1 cellular context compared by ENCODE assay signal in the genomic region with DNA sequence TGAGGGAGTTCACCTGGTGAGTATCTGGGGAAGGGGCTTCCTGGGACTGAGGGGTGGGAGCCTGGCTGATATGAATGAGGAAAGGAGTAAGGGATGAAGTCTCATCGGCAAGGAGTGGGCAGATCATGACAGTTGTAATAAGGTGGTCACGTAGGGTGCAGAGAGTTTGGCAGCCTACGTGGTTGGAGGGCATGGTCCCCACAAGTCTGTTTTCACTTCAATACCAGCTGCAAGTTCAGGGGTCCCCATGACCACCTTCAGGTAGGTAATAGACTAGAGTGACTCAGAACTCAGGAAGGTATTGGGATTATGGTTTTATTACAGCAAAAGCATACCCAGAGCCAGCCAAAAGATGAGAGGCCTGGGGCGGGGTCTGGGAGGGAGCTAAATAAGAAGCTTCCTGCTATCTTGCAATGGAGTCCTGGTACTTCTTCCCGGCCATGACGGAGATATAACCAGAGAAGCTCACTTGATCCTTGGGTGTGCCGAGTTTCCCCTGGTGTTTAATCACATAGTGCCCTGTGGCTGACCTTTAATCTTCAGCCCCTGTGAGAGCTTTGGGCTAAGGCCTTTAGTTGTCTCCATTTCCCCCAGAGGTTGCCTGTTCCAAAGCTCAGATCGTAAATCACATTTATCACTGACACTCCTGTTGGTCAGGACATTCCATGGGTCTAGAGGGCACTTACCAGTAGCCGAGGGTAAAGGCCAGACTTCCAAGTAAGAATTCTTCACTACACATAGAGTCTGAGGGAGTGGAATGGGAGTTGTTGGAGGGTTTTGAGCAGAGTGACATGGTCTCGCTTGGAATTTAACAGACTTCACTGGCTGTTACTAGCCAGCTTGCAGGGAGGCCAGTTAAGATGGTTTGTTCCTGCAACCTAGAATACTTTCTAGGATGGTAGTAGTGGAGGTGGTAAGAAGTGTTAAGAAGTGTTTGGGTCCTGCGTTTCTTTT.
TF ChIP-seq lines count a peak whose summit lies in the region.

No MANE protein-coding gene starts in this region.

TF ChIP-seq in HEK293, 187 proteins besides CTCF, POLR2A, EP300 and RAD21 (continued from another document):
- TF ChIP-seq, protein P1, sequence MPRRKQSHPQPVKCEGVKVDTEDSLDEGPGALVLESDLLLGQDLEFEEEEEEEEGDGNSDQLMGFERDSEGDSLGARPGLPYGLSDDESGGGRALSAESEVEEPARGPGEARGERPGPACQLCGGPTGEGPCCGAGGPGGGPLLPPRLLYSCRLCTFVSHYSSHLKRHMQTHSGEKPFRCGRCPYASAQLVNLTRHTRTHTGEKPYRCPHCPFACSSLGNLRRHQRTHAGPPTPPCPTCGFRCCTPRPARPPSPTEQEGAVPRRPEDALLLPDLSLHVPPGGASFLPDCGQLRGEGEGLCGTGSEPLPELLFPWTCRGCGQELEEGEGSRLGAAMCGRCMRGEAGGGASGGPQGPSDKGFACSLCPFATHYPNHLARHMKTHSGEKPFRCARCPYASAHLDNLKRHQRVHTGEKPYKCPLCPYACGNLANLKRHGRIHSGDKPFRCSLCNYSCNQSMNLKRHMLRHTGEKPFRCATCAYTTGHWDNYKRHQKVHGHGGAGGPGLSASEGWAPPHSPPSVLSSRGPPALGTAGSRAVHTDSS (tag by site-specific recombination; IDR thresholded peaks at IDR 0.05): 0 out of 2 replicates have a peak, but pooled peaks have one; percentile 12
- 0 out of 2 replicates have a peak, but pooled peaks have one; percentile 11 for TF ChIP-seq ZBTB8A (tag by site-specific recombination; IDR thresholded peaks at IDR 0.05)
- no peak for TF ChIP-seq ZNF354C (tag by site-specific recombination; IDR thresholded peaks at IDR 0.05; ENCODE audit: borderline replicate concordance, low read depth)
- TF ChIP-seq ZNF366 (tag by site-specific recombination; conservative IDR thresholded peaks at IDR 0.05): peak; percentile 59; the same call in 1 of the 2 replicates
- TF ChIP-seq, protein P2, sequence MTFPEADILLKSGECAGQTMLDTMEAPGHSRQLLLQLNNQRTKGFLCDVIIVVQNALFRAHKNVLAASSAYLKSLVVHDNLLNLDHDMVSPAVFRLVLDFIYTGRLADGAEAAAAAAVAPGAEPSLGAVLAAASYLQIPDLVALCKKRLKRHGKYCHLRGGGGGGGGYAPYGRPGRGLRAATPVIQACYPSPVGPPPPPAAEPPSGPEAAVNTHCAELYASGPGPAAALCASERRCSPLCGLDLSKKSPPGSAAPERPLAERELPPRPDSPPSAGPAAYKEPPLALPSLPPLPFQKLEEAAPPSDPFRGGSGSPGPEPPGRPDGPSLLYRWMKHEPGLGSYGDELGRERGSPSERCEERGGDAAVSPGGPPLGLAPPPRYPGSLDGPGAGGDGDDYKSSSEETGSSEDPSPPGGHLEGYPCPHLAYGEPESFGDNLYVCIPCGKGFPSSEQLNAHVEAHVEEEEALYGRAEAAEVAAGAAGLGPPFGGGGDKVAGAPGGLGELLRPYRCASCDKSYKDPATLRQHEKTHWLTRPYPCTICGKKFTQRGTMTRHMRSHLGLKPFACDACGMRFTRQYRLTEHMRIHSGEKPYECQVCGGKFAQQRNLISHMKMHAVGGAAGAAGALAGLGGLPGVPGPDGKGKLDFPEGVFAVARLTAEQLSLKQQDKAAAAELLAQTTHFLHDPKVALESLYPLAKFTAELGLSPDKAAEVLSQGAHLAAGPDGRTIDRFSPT (tag by site-specific recombination; IDR thresholded peaks at IDR 0.05): peak; percentile 64
- TF ChIP-seq, protein P3, sequence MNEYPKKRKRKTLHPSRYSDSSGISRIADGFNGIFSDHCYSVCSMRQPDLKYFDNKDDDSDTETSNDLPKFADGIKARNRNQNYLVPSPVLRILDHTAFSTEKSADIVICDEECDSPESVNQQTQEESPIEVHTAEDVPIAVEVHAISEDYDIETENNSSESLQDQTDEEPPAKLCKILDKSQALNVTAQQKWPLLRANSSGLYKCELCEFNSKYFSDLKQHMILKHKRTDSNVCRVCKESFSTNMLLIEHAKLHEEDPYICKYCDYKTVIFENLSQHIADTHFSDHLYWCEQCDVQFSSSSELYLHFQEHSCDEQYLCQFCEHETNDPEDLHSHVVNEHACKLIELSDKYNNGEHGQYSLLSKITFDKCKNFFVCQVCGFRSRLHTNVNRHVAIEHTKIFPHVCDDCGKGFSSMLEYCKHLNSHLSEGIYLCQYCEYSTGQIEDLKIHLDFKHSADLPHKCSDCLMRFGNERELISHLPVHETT (tag by site-specific recombination; IDR thresholded peaks at IDR 0.05): no peak
- peak; percentile 10; the same call in 1 of the 2 replicates for TF ChIP-seq KLF1 (tag by site-specific recombination; IDR thresholded peaks at IDR 0.05)
- peak; percentile 80 for TF ChIP-seq BCL11A (tag by site-specific recombination; IDR thresholded peaks at IDR 0.05; ENCODE audit: low read depth)
- peak; percentile 51; the same call in 1 of the 2 replicates for TF ChIP-seq ZSCAN30 (tag by site-specific recombination; IDR thresholded peaks at IDR 0.05)
- TF ChIP-seq FEZF1 (tag by site-specific recombination; IDR thresholded peaks at IDR 0.05): no peak
- TF ChIP-seq, protein P4, sequence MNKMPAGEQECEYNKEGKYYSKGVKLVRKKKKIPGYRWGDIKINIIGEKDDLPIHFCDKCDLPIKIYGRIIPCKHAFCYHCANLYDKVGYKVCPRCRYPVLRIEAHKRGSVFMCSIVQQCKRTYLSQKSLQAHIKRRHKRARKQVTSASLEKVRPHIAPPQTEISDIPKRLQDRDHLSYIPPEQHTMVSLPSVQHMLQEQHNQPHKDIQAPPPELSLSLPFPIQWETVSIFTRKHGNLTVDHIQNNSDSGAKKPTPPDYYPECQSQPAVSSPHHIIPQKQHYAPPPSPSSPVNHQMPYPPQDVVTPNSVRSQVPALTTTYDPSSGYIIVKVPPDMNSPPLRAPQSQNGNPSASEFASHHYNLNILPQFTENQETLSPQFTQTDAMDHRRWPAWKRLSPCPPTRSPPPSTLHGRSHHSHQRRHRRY (tag by site-specific recombination; IDR thresholded peaks at IDR 0.05): no peak
- 0 out of 2 replicates have a peak, but pooled peaks have one; percentile 33 for TF ChIP-seq ZFP37 (tag by site-specific recombination; IDR thresholded peaks at IDR 0.05)
- TF ChIP-seq ZNF600 (tag by site-specific recombination; IDR thresholded peaks at IDR 0.05): no peak
- no peak for TF ChIP-seq ZNF791 (tag by site-specific recombination; IDR thresholded peaks at IDR 0.05)
- TF ChIP-seq OSR2 (tag by site-specific recombination; IDR thresholded peaks at IDR 0.05): peak; percentile 75
- TF ChIP-seq PRDM1 (tag by site-specific recombination; IDR thresholded peaks at IDR 0.05): peak; percentile 47; the same call in 1 of the 2 replicates
- TF ChIP-seq, protein P5, sequence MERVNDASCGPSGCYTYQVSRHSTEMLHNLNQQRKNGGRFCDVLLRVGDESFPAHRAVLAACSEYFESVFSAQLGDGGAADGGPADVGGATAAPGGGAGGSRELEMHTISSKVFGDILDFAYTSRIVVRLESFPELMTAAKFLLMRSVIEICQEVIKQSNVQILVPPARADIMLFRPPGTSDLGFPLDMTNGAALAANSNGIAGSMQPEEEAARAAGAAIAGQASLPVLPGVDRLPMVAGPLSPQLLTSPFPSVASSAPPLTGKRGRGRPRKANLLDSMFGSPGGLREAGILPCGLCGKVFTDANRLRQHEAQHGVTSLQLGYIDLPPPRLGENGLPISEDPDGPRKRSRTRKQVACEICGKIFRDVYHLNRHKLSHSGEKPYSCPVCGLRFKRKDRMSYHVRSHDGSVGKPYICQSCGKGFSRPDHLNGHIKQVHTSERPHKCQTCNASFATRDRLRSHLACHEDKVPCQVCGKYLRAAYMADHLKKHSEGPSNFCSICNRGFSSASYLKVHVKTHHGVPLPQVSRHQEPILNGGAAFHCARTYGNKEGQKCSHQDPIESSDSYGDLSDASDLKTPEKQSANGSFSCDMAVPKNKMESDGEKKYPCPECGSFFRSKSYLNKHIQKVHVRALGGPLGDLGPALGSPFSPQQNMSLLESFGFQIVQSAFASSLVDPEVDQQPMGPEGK (tag by site-specific recombination; IDR thresholded peaks at IDR 0.05): peak; percentile 28; the same call in 1 of the 2 replicates
- peak; percentile 57; the same call in 1 of the 2 replicates for TF ChIP-seq ZNF660 (tag by site-specific recombination; IDR thresholded peaks at IDR 0.05)
- TF ChIP-seq, protein P6, sequence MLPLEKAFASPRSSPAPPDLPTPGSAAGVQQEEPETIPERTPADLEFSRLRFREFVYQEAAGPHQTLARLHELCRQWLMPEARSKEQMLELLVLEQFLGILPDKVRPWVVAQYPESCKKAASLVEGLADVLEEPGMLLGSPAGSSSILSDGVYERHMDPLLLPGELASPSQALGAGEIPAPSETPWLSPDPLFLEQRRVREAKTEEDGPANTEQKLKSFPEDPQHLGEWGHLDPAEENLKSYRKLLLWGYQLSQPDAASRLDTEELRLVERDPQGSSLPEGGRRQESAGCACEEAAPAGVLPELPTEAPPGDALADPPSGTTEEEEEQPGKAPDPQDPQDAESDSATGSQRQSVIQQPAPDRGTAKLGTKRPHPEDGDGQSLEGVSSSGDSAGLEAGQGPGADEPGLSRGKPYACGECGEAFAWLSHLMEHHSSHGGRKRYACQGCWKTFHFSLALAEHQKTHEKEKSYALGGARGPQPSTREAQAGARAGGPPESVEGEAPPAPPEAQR (tag by site-specific recombination; IDR thresholded peaks at IDR 0.05): no peak
- TF ChIP-seq, protein P7, sequence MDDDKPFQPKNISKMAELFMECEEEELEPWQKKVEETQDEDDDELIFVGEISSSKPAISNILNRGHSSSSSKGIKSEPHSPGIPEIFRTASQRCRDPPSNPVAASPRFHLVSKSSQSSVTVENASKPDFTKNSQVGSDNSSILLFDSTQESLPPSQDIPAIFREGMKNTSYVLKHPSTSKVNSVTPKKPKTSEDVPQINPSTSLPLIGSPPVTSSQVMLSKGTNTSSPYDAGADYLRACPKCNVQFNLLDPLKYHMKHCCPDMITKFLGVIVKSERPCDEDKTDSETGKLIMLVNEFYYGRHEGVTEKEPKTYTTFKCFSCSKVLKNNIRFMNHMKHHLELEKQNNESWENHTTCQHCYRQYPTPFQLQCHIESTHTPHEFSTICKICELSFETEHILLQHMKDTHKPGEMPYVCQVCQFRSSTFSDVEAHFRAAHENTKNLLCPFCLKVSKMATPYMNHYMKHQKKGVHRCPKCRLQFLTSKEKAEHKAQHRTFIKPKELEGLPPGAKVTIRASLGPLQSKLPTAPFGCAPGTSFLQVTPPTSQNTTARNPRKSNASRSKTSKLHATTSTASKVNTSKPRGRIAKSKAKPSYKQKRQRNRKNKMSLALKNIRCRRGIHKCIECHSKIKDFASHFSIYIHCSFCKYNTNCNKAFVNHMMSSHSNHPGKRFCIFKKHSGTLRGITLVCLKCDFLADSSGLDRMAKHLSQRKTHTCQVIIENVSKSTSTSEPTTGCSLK (tag by site-specific recombination; IDR thresholded peaks at IDR 0.05): no peak
- TF ChIP-seq ZNF621 (tag by site-specific recombination; IDR thresholded peaks at IDR 0.05): no peak
- TF ChIP-seq, protein P8, sequence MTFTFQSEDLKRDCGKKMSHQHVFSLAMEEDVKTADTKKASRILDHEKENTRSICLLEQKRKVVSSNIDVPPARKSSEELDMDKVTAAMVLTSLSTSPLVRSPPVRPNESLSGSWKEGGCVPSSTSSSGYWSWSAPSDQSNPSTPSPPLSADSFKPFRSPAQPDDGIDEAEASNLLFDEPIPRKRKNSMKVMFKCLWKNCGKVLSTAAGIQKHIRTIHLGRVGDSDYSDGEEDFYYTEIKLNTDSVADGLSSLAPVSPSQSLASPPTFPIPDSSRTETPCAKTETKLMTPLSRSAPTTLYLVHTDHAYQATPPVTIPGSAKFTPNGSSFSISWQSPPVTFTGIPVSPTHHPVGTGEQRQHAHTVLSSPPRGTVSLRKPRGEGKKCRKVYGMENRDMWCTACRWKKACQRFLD (tag by site-specific recombination; IDR thresholded peaks at IDR 0.05): no peak
- TF ChIP-seq ZEB2 (tag by site-specific recombination; IDR thresholded peaks at IDR 0.05): peak; percentile 32
- no peak for TF ChIP-seq ZFP41 (tag by site-specific recombination; IDR thresholded peaks at IDR 0.05; ENCODE audit: borderline replicate concordance)
- no peak for TF ChIP-seq ZNF19 (tag by site-specific recombination; IDR thresholded peaks at IDR 0.05; ENCODE audit: low read depth)
- TF ChIP-seq, protein P9, sequence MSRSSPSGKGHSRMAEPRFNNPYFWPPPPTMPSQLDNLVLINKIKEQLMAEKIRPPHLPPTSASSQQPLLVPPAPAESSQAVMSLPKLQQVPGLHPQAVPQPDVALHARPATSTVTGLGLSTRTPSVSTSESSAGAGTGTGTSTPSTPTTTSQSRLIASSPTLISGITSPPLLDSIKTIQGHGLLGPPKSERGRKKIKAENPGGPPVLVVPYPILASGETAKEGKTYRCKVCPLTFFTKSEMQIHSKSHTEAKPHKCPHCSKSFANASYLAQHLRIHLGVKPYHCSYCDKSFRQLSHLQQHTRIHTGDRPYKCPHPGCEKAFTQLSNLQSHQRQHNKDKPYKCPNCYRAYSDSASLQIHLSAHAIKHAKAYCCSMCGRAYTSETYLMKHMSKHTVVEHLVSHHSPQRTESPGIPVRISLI (tag by site-specific recombination; IDR thresholded peaks at IDR 0.05): 0 out of 2 replicates have a peak, but pooled peaks have one; percentile 55
- TF ChIP-seq ZNF510 (tag by site-specific recombination; IDR thresholded peaks at IDR 0.05; ENCODE audit: insufficient replicate concordance): no peak
- no peak for TF ChIP-seq ZNF76 (tag by site-specific recombination; IDR thresholded peaks at IDR 0.05; ENCODE audit: borderline replicate concordance, low read depth)
- no peak for TF ChIP-seq ZNF121 (tag by site-specific recombination; IDR thresholded peaks at IDR 0.05)
- TF ChIP-seq ZNF548 (tag by site-specific recombination; IDR thresholded peaks at IDR 0.05): no peak
- TF ChIP-seq HOXD13 (CRISPR knock-in tag; IDR thresholded peaks at IDR 0.05; ENCODE audit: borderline replicate concordance): no peak
- no peak for TF ChIP-seq ZNF561 (tag by site-specific recombination; IDR thresholded peaks at IDR 0.05; ENCODE audit: borderline replicate concordance)
- peak; percentile 69 for TF ChIP-seq IKZF3 (tag by site-specific recombination; IDR thresholded peaks at IDR 0.05)
